Comparison of ENCODE assay signal across 10 cellular contexts in genomic region chr5:44387911-44388310, GRCh38. TPM values are rescaled to one million over a fixed set of nuclear protein-coding genes. Genes with fewer than 3 reads are reported as not detected.
A peak's percentile ranks its signal among the peaks of the same experiment; 100 is the strongest.
DNase-seq lines count a peak whose midpoint lies in the region; ATAC-seq and TF ChIP-seq lines count a peak whose summit lies in the region.
"Had no signal": no experiment of that assay in that cellular context is flagged by ENCODE, and none has a peak within 500 bp of the region (broad histone marks: within the 10 kb centered on the region; RNA-seq: fewer than 3 reads in every experiment).

No MANE protein-coding gene starts in this region.

- TF ChIP-seq EP300 in ovary (IDR thresholded peaks at IDR 0.05) = no peak

- no peak for TF ChIP-seq CTCF in ovary (IDR thresholded peaks at IDR 0.05)

- peaks cover 1% of the 10 kb centered on the region for H3K36me3 Mint-ChIP-seq in activated naive CD4-positive, alpha-beta T cell treated with anti-CD3 and anti-CD28 coated beads, Interleukin-2, amount 10 ng/mL, durations not matched to agents 7 days and 5 days

- H3K4me1 ChIP-seq in iPS-15b (ENCODE audit: control insufficient read depth, insufficient read depth, low read length) (peaks cover 12% of the 10 kb centered on the region), ovary (ENCODE audit: insufficient read depth) (no peaks in the 10 kb centered on the region)

- peaks cover 42% of the 10 kb centered on the region for H3K27me3 Mint-ChIP-seq in activated naive CD4-positive, alpha-beta T cell treated with anti-CD3 and anti-CD28 coated beads, Interleukin-2, amount 10 ng/mL, durations not matched to agents 7 days and 5 days

- no peak overlapping the region for H3K4me3 Mint-ChIP-seq in activated naive CD4-positive, alpha-beta T cell treated with anti-CD3 and anti-CD28 coated beads, Interleukin-2, amount 10 ng/mL, durations not matched to agents 7 days and 5 days

- WGBS in ovary, 3 donors = 2% methylated on average over 11 of the region's 11 CpGs

- no peaks in the 10 kb centered on the region for H3K9me3 Mint-ChIP-seq in activated naive CD4-positive, alpha-beta T cell treated with anti-CD3 and anti-CD28 coated beads, Interleukin-2, amount 10 ng/mL, durations not matched to agents 7 days and 5 days

- CTCF ChIA-PET in activated naive CD4-positive, alpha-beta T cell treated with anti-CD3 and anti-CD28 coated beads, Interleukin-2, amount 10 ng/mL, durations not matched to agents 7 days and 5 days (lab: Charles Lee) = no interaction called here

- peaks cover 5% of the 10 kb centered on the region for H3K4me1 Mint-ChIP-seq in activated naive CD4-positive, alpha-beta T cell treated with anti-CD3 and anti-CD28 coated beads, Interleukin-2, amount 10 ng/mL, durations not matched to agents 7 days and 5 days

- H3K36me3 ChIP-seq in iPS-15b (ENCODE audit: control insufficient read depth, insufficient read depth, low read length) (no peaks in the 10 kb centered on the region), ovary (no peaks in the 10 kb centered on the region)

- H3K9ac ChIP-seq in iPS-15b (ENCODE audit: low read depth, low read length) = no peak overlapping the region

- no peak overlapping the region for H3K27ac Mint-ChIP-seq in activated naive CD4-positive, alpha-beta T cell treated with anti-CD3 and anti-CD28 coated beads, Interleukin-2, amount 10 ng/mL, durations not matched to agents 7 days and 5 days

- no peaks in the 10 kb centered on the region for H3K9me3 ChIP-seq in iPS-15b (ENCODE audit: control insufficient read depth, insufficient read depth, low read length)
- H3K9me3 ChIP-seq in ovary = no peaks in the 10 kb centered on the region

- DNase-seq in Right ventricle myocardium inferior (ENCODE audit: missing footprints) (no peak), Right ventricle myocardium superior (no peak), ovary (peak; percentile 16 to 32 (median 19)), COLO668 (lab: John Stamatoyannopoulos, UW; ENCODE audit: unreplicated experiment) (no peak), GM19238 (ENCODE audit: insufficient read length, low spot score) (no peak)
- DNase-seq in activated naive CD4-positive, alpha-beta T cell treated with anti-CD3 and anti-CD28 coated beads, Interleukin-2, amount 10 ng/mL, durations not matched to agents 7 days and 5 days = no peak
- DNase-seq: activated T-cell treated with anti-CD3 and anti-CD28 coated beads for 4 hours, COR-L47 had no signal

- H3K27me3 ChIP-seq in iPS-15b (ENCODE audit: control insufficient read depth, insufficient read depth, low read length) (peaks cover 47% of the 10 kb centered on the region), ovary (no peaks in the 10 kb centered on the region)

- H3K27ac ChIP-seq in ovary = peak overlapping the region in 1 of 2 donors; percentile 74

- ATAC-seq in Right ventricle myocardium inferior (peak; percentile 29), Right ventricle myocardium superior (ENCODE audit: poor library complexity) (no peak), HG03095 (IDR thresholded peaks at IDR 0.05; ENCODE audit: unreplicated experiment) (no peak)

- TF ChIP-seq POLR2A in ovary (IDR thresholded peaks at IDR 0.05) = no peak

- H3K4me3 ChIP-seq in iPS-15b (ENCODE audit: low read depth, low read length) = peak overlapping the region; percentile 72
- peak overlapping the region; percentile 44 for H3K4me3 ChIP-seq in ovary

- intact Hi-C loops in Right ventricle myocardium inferior (cut with DNase I) = no loop called here
- intact Hi-C loops in Right ventricle myocardium superior (cut with DNase I) = no loop called here
- intact Hi-C loops in ovary (cut with DNase I) = no loop called here

RNA-seq across cellular contexts. Expression of gene FGF10, which starts 1.3 kb away (rescaled TPM):
- total RNA-seq in Right ventricle myocardium inferior (4.4 TPM), Right ventricle myocardium superior (1.6 TPM), ovary (10 to 100 TPM in 6 of 7 donors, 1 to 10 TPM in 1; 8.5 to 24.0 (median 17.5) TPM)
- 1 to 10 TPM; 7.2 to 8.7 TPM for polyA plus RNA-seq in ovary

Comparison
In these comparisons a context has a peak if more than half of its experiments do, and no peak if none do; other contexts are left out.
1. DNase-seq: peak in ovary (5 of 5); none in Right ventricle myocardium inferior (single experiment), Right ventricle myocardium superior (single experiment), COLO668 (single experiment), GM19238 (single experiment) and activated naive CD4-positive, alpha-beta T cell treated with anti-CD3 and anti-CD28 coated beads, Interleukin-2, amount 10 ng/mL, durations not matched to agents 7 days and 5 days (single experiment).